In genomic region chr2:145799595-145800108, GRCh38 we compare ENCODE assay signal across 16 cellular contexts.
"Had no signal": no experiment of that assay in that cellular context is flagged by ENCODE, and none has a peak within 500 bp of the region (broad histone marks: within the 10 kb centered on the region; RNA-seq: fewer than 3 reads in every experiment).

No MANE protein-coding gene starts in this region.

- H3K4me1 Mint-ChIP-seq: activated CD4-positive, alpha-beta memory T cell treated with anti-CD3 and anti-CD28 coated beads, Interleukin-2, amount 10 ng/mL, durations not matched to agents 7 days and 5 days; activated CD8-positive, alpha-beta memory T cell treated with anti-CD3 and anti-CD28 coated beads, Interleukin-2, amount 10 ng/mL, durations not matched to agents 7 days and 5 days; activated naive CD8-positive, alpha-beta T cell treated with anti-CD3 and anti-CD28 coated beads, Interleukin-2, amount 10 ng/mL, durations not matched to agents 7 days and 5 days had no signal

- H3K36me3 Mint-ChIP-seq: activated CD8-positive, alpha-beta memory T cell treated with anti-CD3 and anti-CD28 coated beads, Interleukin-2, amount 10 ng/mL, durations not matched to agents 7 days and 5 days; activated naive CD8-positive, alpha-beta T cell treated with anti-CD3 and anti-CD28 coated beads, Interleukin-2, amount 10 ng/mL, durations not matched to agents 7 days and 5 days had no signal

- H3K4me3 Mint-ChIP-seq: activated CD4-positive, alpha-beta memory T cell treated with anti-CD3 and anti-CD28 coated beads, Interleukin-2, amount 10 ng/mL, durations not matched to agents 7 days and 5 days; activated CD8-positive, alpha-beta memory T cell treated with anti-CD3 and anti-CD28 coated beads, Interleukin-2, amount 10 ng/mL, durations not matched to agents 7 days and 5 days; activated naive CD8-positive, alpha-beta T cell treated with anti-CD3 and anti-CD28 coated beads, Interleukin-2, amount 10 ng/mL, durations not matched to agents 7 days and 5 days had no signal

- H3K9me3 Mint-ChIP-seq: activated CD4-positive, alpha-beta memory T cell treated with anti-CD3 and anti-CD28 coated beads, Interleukin-2, amount 10 ng/mL, durations not matched to agents 7 days and 5 days; activated naive CD8-positive, alpha-beta T cell treated with anti-CD3 and anti-CD28 coated beads, Interleukin-2, amount 10 ng/mL, durations not matched to agents 7 days and 5 days; activated T-helper 2 cell treated with anti-CD3 and anti-CD28 coated beads, Interferon-gamma antibody, Interleukin-2, Interleukin-4, amounts not matched to agents 10 μg/mL and 5 μg/mL and 100 μg/mL, durations not matched to agents 14 hours and 24 hours and 36 hours had no signal

- H3K27me3 Mint-ChIP-seq: activated CD4-positive, alpha-beta memory T cell treated with anti-CD3 and anti-CD28 coated beads, Interleukin-2, amount 10 ng/mL, durations not matched to agents 7 days and 5 days; activated CD8-positive, alpha-beta memory T cell treated with anti-CD3 and anti-CD28 coated beads, Interleukin-2, amount 10 ng/mL, durations not matched to agents 7 days and 5 days; activated naive CD8-positive, alpha-beta T cell treated with anti-CD3 and anti-CD28 coated beads, Interleukin-2, amount 10 ng/mL, durations not matched to agents 7 days and 5 days had no signal

- H3K4me1 ChIP-seq: prostate gland, right atrium auricular region, transverse colon had no signal

- H3K4me3 ChIP-seq: prostate gland, right atrium auricular region, transverse colon had no signal

- DNase-seq: activated CD4-positive, alpha-beta memory T cell treated with anti-CD3 and anti-CD28 coated beads, Interleukin-2, amount 10 ng/mL, durations not matched to agents 7 days and 5 days; activated CD4-positive, alpha-beta T cell treated with anti-CD3 and anti-CD28 coated beads for 48 hours; activated CD4-positive, CD25-positive, alpha-beta regulatory T cell; activated CD8-positive, alpha-beta memory T cell treated with anti-CD3 and anti-CD28 coated beads, Interleukin-2, amount 10 ng/mL, durations not matched to agents 7 days and 5 days; activated naive CD4-positive, alpha-beta T cell treated with Interleukin-2 at 50 U/mL for 16 hours; activated naive CD8-positive, alpha-beta T cell treated with anti-CD3 and anti-CD28 coated beads, Interleukin-2, amount 10 ng/mL, durations not matched to agents 7 days and 5 days; activated T-cell treated with anti-CD3 and anti-CD28 coated beads, Interleukin-2, amount 50 U/mL, for 1 hour; left ventricle myocardium superior; stimulated activated CD4-positive, alpha-beta T cell treated with anti-CD3 and anti-CD28 coated beads, Interleukin-12 subunit alpha, Interleukin-12 subunit beta, amount 100 ng/mL, for 4 hours; stimulated activated CD4-positive, alpha-beta T cell treated with anti-CD3 and anti-CD28 coated beads, Interleukin-2, amount 100 ng/mL, for 24 hours; stimulated activated naive CD8-positive, alpha-beta T cell treated with anti-CD3 and anti-CD28 coated beads, Interleukin-15, Interleukin-2, amounts not matched to agents 100 U/mL and 50 U/mL, for 24 hours; T-helper 9 cell; transverse colon had no signal

- H3K9me3 ChIP-seq: prostate gland, right atrium auricular region, transverse colon had no signal

- H3K36me3 ChIP-seq: prostate gland, right atrium auricular region, transverse colon had no signal

- H3K27ac Mint-ChIP-seq: activated CD4-positive, alpha-beta memory T cell treated with anti-CD3 and anti-CD28 coated beads, Interleukin-2, amount 10 ng/mL, durations not matched to agents 7 days and 5 days; activated CD8-positive, alpha-beta memory T cell treated with anti-CD3 and anti-CD28 coated beads, Interleukin-2, amount 10 ng/mL, durations not matched to agents 7 days and 5 days; activated naive CD8-positive, alpha-beta T cell treated with anti-CD3 and anti-CD28 coated beads, Interleukin-2, amount 10 ng/mL, durations not matched to agents 7 days and 5 days; activated T-helper 2 cell treated with anti-CD3 and anti-CD28 coated beads, Interferon-gamma antibody, Interleukin-2, Interleukin-4, amounts not matched to agents 10 μg/mL and 5 μg/mL and 100 μg/mL, durations not matched to agents 14 hours and 24 hours and 36 hours had no signal

- ATAC-seq: activated CD8-positive, alpha-beta memory T cell treated with anti-CD3 and anti-CD28 coated beads, Interleukin-2, amount 10 ng/mL, durations not matched to agents 7 days and 5 days; left ventricle myocardium superior; stimulated activated naive CD8-positive, alpha-beta T cell treated with anti-CD3 and anti-CD28 coated beads, Interleukin-15, Interleukin-2, amounts not matched to agents 100 U/mL and 50 U/mL, for 24 hours had no signal

- H3K27ac ChIP-seq: prostate gland, right atrium auricular region, transverse colon had no signal

- H3K27me3 ChIP-seq: right atrium auricular region, transverse colon had no signal
